ENCODE assay signal across 10 cellular contexts in genomic region chr11:66154109-66154508, GRCh38.
"Had no signal": no experiment of that assay in that cellular context is flagged by ENCODE, and none has a peak within 500 bp of the region (broad histone marks: within the 10 kb centered on the region; RNA-seq: fewer than 3 reads in every experiment).

No MANE protein-coding gene starts in this region.

- ATAC-seq: HCT116, HepG2 had no signal

- DNase-seq: GM23248, GOT3, H7, IMR-90, KBM-7 had no signal

- H3K27ac ChIP-seq: GM23248, HL-60, KMS-11 had no signal

- H3K4me1 ChIP-seq: HAP-1 had no signal

- H3K4me3 ChIP-seq: GM23248, HAP-1 had no signal

- H3K36me3 ChIP-seq: HAP-1 had no signal

- H3K9me3 ChIP-seq: HAP-1 had no signal

- H2AFZ ChIP-seq: GM23248 had no signal

- H3K9ac ChIP-seq: GM23248, KMS-11 had no signal

- H3K4me2 ChIP-seq: KMS-11 had no signal
